17 cellular contexts compared by ENCODE assay signal in the genomic region with DNA sequence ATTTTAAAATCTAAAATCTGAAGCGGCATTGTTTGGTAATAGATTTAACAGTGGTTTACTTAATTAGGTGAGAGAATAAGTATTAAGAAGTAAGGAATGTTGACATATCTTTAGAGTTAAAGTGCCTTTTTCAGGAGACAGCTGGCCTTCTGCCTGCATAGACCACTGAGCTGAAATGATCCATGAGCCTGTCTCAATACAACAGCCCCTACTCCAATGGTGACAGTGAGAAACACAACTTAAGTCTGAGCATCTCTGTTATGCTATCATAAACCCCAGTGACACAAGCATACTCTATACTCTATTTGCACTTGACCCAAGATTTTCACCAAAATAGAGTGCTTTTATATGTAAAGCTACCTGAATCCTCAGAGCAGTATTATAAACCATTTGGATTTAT.
DNase-seq lines count a peak whose midpoint lies in the region; ATAC-seq and TF ChIP-seq lines count a peak whose summit lies in the region.
"Had no signal": no experiment of that assay in that cellular context is flagged by ENCODE, and none has a peak within 500 bp of the region (broad histone marks: within the 10 kb centered on the region; RNA-seq: fewer than 3 reads in every experiment).

No MANE protein-coding gene starts in this region.

- no peak overlapping the region for H3K27ac Mint-ChIP-seq in GM23338
- H3K27ac Mint-ChIP-seq in WTC11, result no peak overlapping the region
- H3K27ac Mint-ChIP-seq: B cell; CD4-positive, CD25-positive, alpha-beta regulatory T cell; CD8-positive, alpha-beta T cell; H9; HFFc6 had no signal

- H3K36me3 ChIP-seq in GM23338 (ENCODE audit: insufficient read depth) (no peaks in the 10 kb centered on the region), HAP-1 (replicated peaks) (no peaks in the 10 kb centered on the region)
- H3K36me3 ChIP-seq: BLaER1 had no signal

- H2AFZ ChIP-seq in GM23338, result no peak overlapping the region
- H2AFZ ChIP-seq: GM23248 had no signal

- H3K36me3 Mint-ChIP-seq in GM23338 (ENCODE audit: low read depth) (no peaks in the 10 kb centered on the region), WTC11 (no peaks in the 10 kb centered on the region)
- H3K36me3 Mint-ChIP-seq: CD4-positive, CD25-positive, alpha-beta regulatory T cell; CD8-positive, alpha-beta T cell had no signal

- no peaks in the 10 kb centered on the region for H3F3A ChIP-seq in GM23338 (replicated peaks; ENCODE audit: low read depth)

- TF ChIP-seq CTCF in GM23338 (conservative IDR thresholded peaks at IDR 0.05; ENCODE audit: low read depth in 2 of 2) (no peak), WTC11 (IDR thresholded peaks at IDR 0.05) (no peak)

- POLR2A ChIA-PET in WTC11 (lab: Charles Lee), result no interaction called here

- no peaks in the 10 kb centered on the region for H3K79me2 ChIP-seq in GM23338 (replicated peaks; ENCODE audit: insufficient read depth)

- H3K9me3 Mint-ChIP-seq in GM23338, result no peaks in the 10 kb centered on the region
- H3K9me3 Mint-ChIP-seq in WTC11, result no peaks in the 10 kb centered on the region
- H3K9me3 Mint-ChIP-seq: H9 had no signal

- no peak overlapping the region for H3K4me3 ChIP-seq in GM23338
- no peak overlapping the region for H3K4me3 ChIP-seq in HAP-1
- H3K4me3 ChIP-seq: BLaER1, GM23248 had no signal

- in situ Hi-C loops in HAP-1 (cut with MboI; ENCODE audit: low sequenced_read_pairs), result no loop called here

- no peaks in the 10 kb centered on the region for H4K20me1 ChIP-seq in GM23338 (replicated peaks; ENCODE audit: insufficient read depth)
- H4K20me1 ChIP-seq: BLaER1 had no signal

- H3K4me3 Mint-ChIP-seq in GM23338 (no peak overlapping the region), WTC11 (no peak overlapping the region)
- H3K4me3 Mint-ChIP-seq: B cell; CD4-positive, CD25-positive, alpha-beta regulatory T cell; CD8-positive, alpha-beta T cell; H9; HFFc6 had no signal

- no peak overlapping the region for H3K27ac ChIP-seq in GM23338 (ENCODE audit: low read depth)
- H3K27ac ChIP-seq: BLaER1, C4-2B, GM23248 had no signal

- CTCF ChIA-PET in WTC11 (lab: Charles Lee), result no interaction called here

- H3K4me1 Mint-ChIP-seq in GM23338 (peaks cover 14% of the 10 kb centered on the region), WTC11 (peaks cover 22% of the 10 kb centered on the region)
- H3K4me1 Mint-ChIP-seq: B cell; CD4-positive, CD25-positive, alpha-beta regulatory T cell had no signal

- H3K9me2 ChIP-seq in GM23338 (ENCODE audit: insufficient read depth), result 0 out of 2 replicates have a peak, but pooled peaks cover 3% of the 10 kb centered on the region

- ATAC-seq in GM23338, result peak; percentile 58
- ATAC-seq in WTC11, result peak; percentile 68
- no peak for ATAC-seq in GM19463 (IDR thresholded peaks at IDR 0.05; ENCODE audit: unreplicated experiment)
- no peak for ATAC-seq in HG03108 (IDR thresholded peaks at IDR 0.05; ENCODE audit: unreplicated experiment)
- ATAC-seq: CD8-positive, alpha-beta T cell had no signal

- H3K27me3 Mint-ChIP-seq in GM23338 (ENCODE audit: insufficient read depth, low read depth, poor library complexity) (peaks cover 2% of the 10 kb centered on the region), WTC11 (ENCODE audit: low read depth) (no peaks in the 10 kb centered on the region)
- H3K27me3 Mint-ChIP-seq: B cell; CD4-positive, CD25-positive, alpha-beta regulatory T cell had no signal

- no peaks in the 10 kb centered on the region for H3K27me3 ChIP-seq in GM23338 (ENCODE audit: insufficient read depth)
- peaks cover 3% of the 10 kb centered on the region for H3K27me3 ChIP-seq in HAP-1 (ENCODE audit: low read depth)
- H3K27me3 ChIP-seq: BLaER1 had no signal

- DNase-seq in GM23338 (ENCODE audit: low spot score) (peak; percentile 8), HAP-1 (ENCODE audit: low spot score in 2 of 2) (peak; percentile 40 to 81), WTC11 (ENCODE audit: low spot score) (no peak), NCI-H2227 (lab: John Stamatoyannopoulos, UW; ENCODE audit: unreplicated experiment) (no peak)
- DNase-seq: Caco-2; CD4-positive, CD25-positive, alpha-beta regulatory T cell; CD8-positive, alpha-beta T cell; DMS153; DND-41; GM23248; H9; HFFc6 had no signal

- no peaks in the 10 kb centered on the region for H3K9me3 ChIP-seq in HAP-1
- H3K9me3 ChIP-seq: BLaER1, Caco-2 had no signal

- H3K4me1 ChIP-seq in GM23338 (ENCODE audit: insufficient read depth) (peaks cover 7% of the 10 kb centered on the region), HAP-1 (peaks cover 13% of the 10 kb centered on the region)
- H3K4me1 ChIP-seq: BLaER1, Caco-2 had no signal

- H3K4me2 ChIP-seq in GM23338, result no peak overlapping the region
- H3K4me2 ChIP-seq: BLaER1 had no signal

TF ChIP-seq in GM23338, 12 proteins besides CTCF, POLR2A, EP300 and RAD21 (continues in another document):
- TF ChIP-seq ZNF331 (CRISPR knock-in tag; IDR thresholded peaks at IDR 0.05; ENCODE audit: low read depth), result no peak
- TF ChIP-seq, protein P1, sequence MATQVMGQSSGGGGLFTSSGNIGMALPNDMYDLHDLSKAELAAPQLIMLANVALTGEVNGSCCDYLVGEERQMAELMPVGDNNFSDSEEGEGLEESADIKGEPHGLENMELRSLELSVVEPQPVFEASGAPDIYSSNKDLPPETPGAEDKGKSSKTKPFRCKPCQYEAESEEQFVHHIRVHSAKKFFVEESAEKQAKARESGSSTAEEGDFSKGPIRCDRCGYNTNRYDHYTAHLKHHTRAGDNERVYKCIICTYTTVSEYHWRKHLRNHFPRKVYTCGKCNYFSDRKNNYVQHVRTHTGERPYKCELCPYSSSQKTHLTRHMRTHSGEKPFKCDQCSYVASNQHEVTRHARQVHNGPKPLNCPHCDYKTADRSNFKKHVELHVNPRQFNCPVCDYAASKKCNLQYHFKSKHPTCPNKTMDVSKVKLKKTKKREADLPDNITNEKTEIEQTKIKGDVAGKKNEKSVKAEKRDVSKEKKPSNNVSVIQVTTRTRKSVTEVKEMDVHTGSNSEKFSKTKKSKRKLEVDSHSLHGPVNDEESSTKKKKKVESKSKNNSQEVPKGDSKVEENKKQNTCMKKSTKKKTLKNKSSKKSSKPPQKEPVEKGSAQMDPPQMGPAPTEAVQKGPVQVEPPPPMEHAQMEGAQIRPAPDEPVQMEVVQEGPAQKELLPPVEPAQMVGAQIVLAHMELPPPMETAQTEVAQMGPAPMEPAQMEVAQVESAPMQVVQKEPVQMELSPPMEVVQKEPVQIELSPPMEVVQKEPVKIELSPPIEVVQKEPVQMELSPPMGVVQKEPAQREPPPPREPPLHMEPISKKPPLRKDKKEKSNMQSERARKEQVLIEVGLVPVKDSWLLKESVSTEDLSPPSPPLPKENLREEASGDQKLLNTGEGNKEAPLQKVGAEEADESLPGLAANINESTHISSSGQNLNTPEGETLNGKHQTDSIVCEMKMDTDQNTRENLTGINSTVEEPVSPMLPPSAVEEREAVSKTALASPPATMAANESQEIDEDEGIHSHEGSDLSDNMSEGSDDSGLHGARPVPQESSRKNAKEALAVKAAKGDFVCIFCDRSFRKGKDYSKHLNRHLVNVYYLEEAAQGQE (IDR thresholded peaks at IDR 0.05; ENCODE audit: unreplicated experiment), result no peak
- no peak for TF ChIP-seq CREB1 (CRISPR knock-in tag; IDR thresholded peaks at IDR 0.05; ENCODE audit: low read depth)
- TF ChIP-seq ETS1 (IDR thresholded peaks at IDR 0.05), result no peak

TF ChIP-seq in WTC11, 78 proteins besides CTCF, POLR2A, EP300 and RAD21 (continues in another document):
- TF ChIP-seq CREB1 (CRISPR knock-in tag; IDR thresholded peaks at IDR 0.05), result no peak
- TF ChIP-seq ZNF121 (CRISPR knock-in tag; IDR thresholded peaks at IDR 0.05), result no peak
- no peak for TF ChIP-seq ZNF396 (CRISPR knock-in tag; IDR thresholded peaks at IDR 0.05; ENCODE audit: borderline replicate concordance)
- no peak for TF ChIP-seq JUN (CRISPR knock-in tag; IDR thresholded peaks at IDR 0.05)
- TF ChIP-seq IRF2 (CRISPR knock-in tag; IDR thresholded peaks at IDR 0.05; ENCODE audit: borderline replicate concordance, low read depth), result no peak
- TF ChIP-seq, protein P2, sequence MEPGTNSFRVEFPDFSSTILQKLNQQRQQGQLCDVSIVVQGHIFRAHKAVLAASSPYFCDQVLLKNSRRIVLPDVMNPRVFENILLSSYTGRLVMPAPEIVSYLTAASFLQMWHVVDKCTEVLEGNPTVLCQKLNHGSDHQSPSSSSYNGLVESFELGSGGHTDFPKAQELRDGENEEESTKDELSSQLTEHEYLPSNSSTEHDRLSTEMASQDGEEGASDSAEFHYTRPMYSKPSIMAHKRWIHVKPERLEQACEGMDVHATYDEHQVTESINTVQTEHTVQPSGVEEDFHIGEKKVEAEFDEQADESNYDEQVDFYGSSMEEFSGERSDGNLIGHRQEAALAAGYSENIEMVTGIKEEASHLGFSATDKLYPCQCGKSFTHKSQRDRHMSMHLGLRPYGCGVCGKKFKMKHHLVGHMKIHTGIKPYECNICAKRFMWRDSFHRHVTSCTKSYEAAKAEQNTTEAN (CRISPR knock-in tag; IDR thresholded peaks at IDR 0.05), result no peak
- no peak for TF ChIP-seq NFATC4 (CRISPR knock-in tag; IDR thresholded peaks at IDR 0.05)

Comparison
In these comparisons a context has a peak if more than half of its experiments do, and no peak if none do; other contexts are left out.
1. ATAC-seq: peak in GM23338 (single experiment) and WTC11 (single experiment); none in GM19463 (single experiment) and HG03108 (single experiment).
2. DNase-seq: peak in GM23338 (single experiment) and HAP-1 (2 of 2); none in WTC11 (single experiment) and NCI-H2227 (single experiment).